21 cellular contexts compared by ENCODE assay signal in the genomic region with DNA sequence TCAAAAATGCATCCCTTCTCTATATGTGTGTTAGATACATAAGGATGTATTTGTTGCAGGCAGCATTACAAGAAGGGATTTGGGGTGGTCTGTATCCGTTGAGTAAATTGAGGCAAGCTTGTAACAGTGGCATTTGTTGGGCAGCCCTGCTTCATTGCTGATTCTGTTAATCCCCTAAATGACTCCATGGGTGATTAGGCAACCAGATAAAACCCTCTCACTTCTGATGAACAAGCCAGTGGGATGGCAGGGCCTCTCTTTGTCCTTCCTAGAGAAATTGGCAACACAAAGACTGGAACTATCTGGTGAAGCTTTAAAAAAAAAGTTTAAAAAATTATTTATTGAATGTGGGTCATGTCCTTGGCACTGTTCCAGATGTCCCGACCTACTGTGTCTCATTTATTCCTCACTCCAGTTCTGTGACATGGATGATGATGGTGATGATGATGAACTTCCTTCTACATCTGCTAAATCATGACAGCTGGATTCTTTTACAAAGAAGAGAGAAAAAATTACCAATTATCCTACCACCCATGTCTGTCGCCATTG. TPM values are rescaled to one million over a fixed set of nuclear protein-coding genes. Genes with fewer than 3 reads are reported as not detected.
A peak's percentile ranks its signal among the peaks of the same experiment; 100 is the strongest.
DNase-seq lines count a peak whose midpoint lies in the region; ATAC-seq and TF ChIP-seq lines count a peak whose summit lies in the region.
"Had no signal": no experiment of that assay in that cellular context is flagged by ENCODE, and none has a peak within 500 bp of the region (broad histone marks: within the 10 kb centered on the region; RNA-seq: fewer than 3 reads in every experiment).

No MANE protein-coding gene starts in this region.

- peak overlapping the region; percentile 2 for H3K27ac ChIP-seq in hepatocyte
- peak overlapping the region; percentile 92 for H3K27ac ChIP-seq in smooth muscle cell (ENCODE audit: low read depth)
- H3K27ac ChIP-seq in MM.1S (ENCODE audit: low read length): no peak overlapping the region
- H3K27ac ChIP-seq in psoas muscle: no peak overlapping the region
- H3K27ac ChIP-seq: epithelial cell of prostate, PC-9 had no signal

- TF ChIP-seq CTCF in hepatocyte (IDR thresholded peaks at IDR 0.05; ENCODE audit: poor library complexity) (no peak), smooth muscle cell (IDR thresholded peaks at IDR 0.05; ENCODE audit: borderline replicate concordance, insufficient read depth, poor library complexity, severe bottlenecking) (no peak), MM.1S (IDR thresholded peaks at IDR 0.05; ENCODE audit: low read length) (no peak), psoas muscle (IDR thresholded peaks at IDR 0.05) (no peak)

- H3K9ac ChIP-seq in smooth muscle cell (ENCODE audit: low read depth) (peak overlapping the region; percentile 76), MM.1S (ENCODE audit: low read length) (no peak overlapping the region)

- peaks cover 54% of the 10 kb centered on the region for H3K36me3 Mint-ChIP-seq in activated T-helper 2 cell treated with anti-CD3 and anti-CD28 coated beads, Interferon-gamma antibody, Interleukin-2, Interleukin-4, amounts not matched to agents 10 μg/mL and 5 μg/mL and 100 μg/mL, durations not matched to agents 14 hours and 24 hours and 36 hours (ENCODE audit: low read depth)
- H3K36me3 Mint-ChIP-seq in T-helper 2 cell treated with Interferon-gamma antibody and Interleukin-4, amounts not matched to agents 5 μg/mL and 100 μg/mL, for 36 hours (ENCODE audit: low read depth): peaks cover 4% of the 10 kb centered on the region
- H3K36me3 Mint-ChIP-seq: memory B cell had no signal

- no peaks in the 10 kb centered on the region for H3K9me3 Mint-ChIP-seq in activated T-helper 2 cell treated with anti-CD3 and anti-CD28 coated beads, Interferon-gamma antibody, Interleukin-2, Interleukin-4, amounts not matched to agents 10 μg/mL and 5 μg/mL and 100 μg/mL, durations not matched to agents 14 hours and 24 hours and 36 hours
- no peaks in the 10 kb centered on the region for H3K9me3 Mint-ChIP-seq in T-helper 2 cell treated with Interferon-gamma antibody and Interleukin-4, amounts not matched to agents 5 μg/mL and 100 μg/mL, for 36 hours
- H3K9me3 Mint-ChIP-seq: activated T-helper 17 cell treated with anti-CD3 and anti-CD28 coated beads, Interleukin-2, amount 50 U/mL, for 72 hours; memory B cell had no signal

- no peaks in the 10 kb centered on the region for H3K9me3 ChIP-seq in hepatocyte (ENCODE audit: low read depth)
- H3K9me3 ChIP-seq in smooth muscle cell (replicated peaks; ENCODE audit: low read depth): no peaks in the 10 kb centered on the region
- no peaks in the 10 kb centered on the region for H3K9me3 ChIP-seq in MM.1S (replicated peaks; ENCODE audit: insufficient read depth, low read length)
- H3K9me3 ChIP-seq in psoas muscle: no peaks in the 10 kb centered on the region
- H3K9me3 ChIP-seq: heart right ventricle, right lobe of liver, tibial nerve had no signal

- H3K36me3 ChIP-seq in H7 (replicated peaks; ENCODE audit: control insufficient read depth, insufficient read depth, low read length): no peaks in the 10 kb centered on the region
- no peaks in the 10 kb centered on the region for H3K36me3 ChIP-seq in hepatocyte (replicated peaks; ENCODE audit: insufficient read depth, low read depth)
- H3K36me3 ChIP-seq in smooth muscle cell (ENCODE audit: low read depth): no peaks in the 10 kb centered on the region
- no peaks in the 10 kb centered on the region for H3K36me3 ChIP-seq in MM.1S (replicated peaks; ENCODE audit: insufficient read depth, low read length)
- no peaks in the 10 kb centered on the region for H3K36me3 ChIP-seq in psoas muscle (ENCODE audit: insufficient read depth in 1 of 2, low read depth in 1 of 2)
- H3K36me3 ChIP-seq: right lobe of liver had no signal

- H3K9me2 ChIP-seq in hepatocyte (replicated peaks; ENCODE audit: insufficient read depth) (no peaks in the 10 kb centered on the region), MM.1S (replicated peaks; ENCODE audit: insufficient read depth, low read length) (no peaks in the 10 kb centered on the region)

- H3K27me3 ChIP-seq in H7 (ENCODE audit: control insufficient read depth, insufficient read depth, low read length): no peaks in the 10 kb centered on the region
- H3K27me3 ChIP-seq in hepatocyte: no peaks in the 10 kb centered on the region
- no peaks in the 10 kb centered on the region for H3K27me3 ChIP-seq in smooth muscle cell (ENCODE audit: low read depth)
- H3K27me3 ChIP-seq in MM.1S (replicated peaks; ENCODE audit: insufficient read depth, low read length): no peaks in the 10 kb centered on the region
- H3K27me3 ChIP-seq in psoas muscle (ENCODE audit: insufficient read depth in 3 of 3, low read length in 2 of 3): no peaks in the 10 kb centered on the region
- H3K27me3 ChIP-seq: heart right ventricle, right lobe of liver, tibial nerve had no signal

- DNase-seq in H7: peak; percentile 24
- no peak for DNase-seq in activated T-helper 2 cell treated with anti-CD3 and anti-CD28 coated beads, Interferon-gamma antibody, Interleukin-2, Interleukin-4, amounts not matched to agents 10 μg/mL and 5 μg/mL and 100 μg/mL, durations not matched to agents 14 hours and 24 hours and 36 hours (ENCODE audit: low spot score)
- no peak for DNase-seq in hepatocyte (ENCODE audit: low spot score)
- no peak for DNase-seq in smooth muscle cell (lab: John Stamatoyannopoulos, UW; ENCODE audit: unreplicated experiment)
- no peak for DNase-seq in MM.1S
- DNase-seq in psoas muscle: no peak
- no peak for DNase-seq in T-helper 2 cell treated with Interferon-gamma antibody and Interleukin-4, amounts not matched to agents 5 μg/mL and 100 μg/mL, for 36 hours (ENCODE audit: low spot score)
- DNase-seq: amniotic stem cell; DMS153; heart right ventricle; islet precursor cell; NCI-H526 treated with DMSO at 0.1 percent for 48 hours; PC-9; right lobe of liver; stimulated activated CD4-positive, alpha-beta T cell treated with anti-CD3 and anti-CD28 coated beads, Interleukin-4, amount 100 ng/mL, for 4 hours had no signal

- no peak overlapping the region for H3K4me3 ChIP-seq in H7 (ENCODE audit: insufficient read depth, low read depth, low read length)
- H3K4me3 ChIP-seq in hepatocyte: no peak overlapping the region
- H3K4me3 ChIP-seq in smooth muscle cell: no peak overlapping the region
- no peak overlapping the region for H3K4me3 ChIP-seq in MM.1S (ENCODE audit: low read length)
- no peak overlapping the region for H3K4me3 ChIP-seq in psoas muscle
- H3K4me3 ChIP-seq: heart right ventricle, PC-9, right lobe of liver, tibial nerve had no signal

- H3K4me2 ChIP-seq in hepatocyte (no peak overlapping the region), smooth muscle cell (peak overlapping the region; percentile 63), MM.1S (ENCODE audit: low read depth, low read length) (no peak overlapping the region)
- H3K4me2 ChIP-seq: PC-9 had no signal

- intact Hi-C loops in activated T-helper 2 cell treated with anti-CD3 and anti-CD28 coated beads, Interferon-gamma antibody, Interleukin-2, Interleukin-4, amounts not matched to agents 10 μg/mL and 5 μg/mL and 100 μg/mL, durations not matched to agents 14 hours and 24 hours and 36 hours (cut with micrococcal nuclease): loop anchor here (2.0 kb wide), 1 partner anchor 32 kb away; no protein-coding TSS in a partner anchor
- intact Hi-C loops in psoas muscle (cut with DNase I): no loop called here

- peaks cover 83% of the 10 kb centered on the region for H3K4me1 Mint-ChIP-seq in activated T-helper 2 cell treated with anti-CD3 and anti-CD28 coated beads, Interferon-gamma antibody, Interleukin-2, Interleukin-4, amounts not matched to agents 10 μg/mL and 5 μg/mL and 100 μg/mL, durations not matched to agents 14 hours and 24 hours and 36 hours (ENCODE audit: low read depth)
- H3K4me1 Mint-ChIP-seq in T-helper 2 cell treated with Interferon-gamma antibody and Interleukin-4, amounts not matched to agents 5 μg/mL and 100 μg/mL, for 36 hours (ENCODE audit: low read depth): peaks cover 21% of the 10 kb centered on the region

- H3F3A ChIP-seq in smooth muscle cell (ENCODE audit: low read depth) (peaks cover 12% of the 10 kb centered on the region), MM.1S (ENCODE audit: insufficient read depth, low read length) (no peaks in the 10 kb centered on the region)

- no peaks in the 10 kb centered on the region for H3K27me3 Mint-ChIP-seq in activated T-helper 2 cell treated with anti-CD3 and anti-CD28 coated beads, Interferon-gamma antibody, Interleukin-2, Interleukin-4, amounts not matched to agents 10 μg/mL and 5 μg/mL and 100 μg/mL, durations not matched to agents 14 hours and 24 hours and 36 hours (ENCODE audit: low read depth)
- H3K27me3 Mint-ChIP-seq in T-helper 2 cell treated with Interferon-gamma antibody and Interleukin-4, amounts not matched to agents 5 μg/mL and 100 μg/mL, for 36 hours (ENCODE audit: low read depth): no peaks in the 10 kb centered on the region
- H3K27me3 Mint-ChIP-seq: memory B cell had no signal

- H4K20me1 ChIP-seq in hepatocyte (ENCODE audit: insufficient read depth, poor library complexity, severe bottlenecking): no peaks in the 10 kb centered on the region
- no peaks in the 10 kb centered on the region for H4K20me1 ChIP-seq in smooth muscle cell (ENCODE audit: low read depth)
- no peaks in the 10 kb centered on the region for H4K20me1 ChIP-seq in MM.1S (ENCODE audit: insufficient read depth, low read length)

- peaks cover 22% of the 10 kb centered on the region for H3K79me2 ChIP-seq in hepatocyte
- H3K79me2 ChIP-seq in smooth muscle cell (ENCODE audit: low read depth): peaks cover 12% of the 10 kb centered on the region
- H3K79me2 ChIP-seq in MM.1S (ENCODE audit: low read length): no peaks in the 10 kb centered on the region

- peak overlapping the region; percentile 46 for H3K27ac Mint-ChIP-seq in activated T-helper 2 cell treated with anti-CD3 and anti-CD28 coated beads, Interferon-gamma antibody, Interleukin-2, Interleukin-4, amounts not matched to agents 10 μg/mL and 5 μg/mL and 100 μg/mL, durations not matched to agents 14 hours and 24 hours and 36 hours
- no peak overlapping the region for H3K27ac Mint-ChIP-seq in T-helper 2 cell treated with Interferon-gamma antibody and Interleukin-4, amounts not matched to agents 5 μg/mL and 100 μg/mL, for 36 hours
- H3K27ac Mint-ChIP-seq: activated T-helper 17 cell treated with anti-CD3 and anti-CD28 coated beads, Interleukin-2, amount 50 U/mL, for 72 hours had no signal

- 63% methylated on average over 3 of the region's 3 CpGs for WGBS in hepatocyte (ENCODE audit: low lambda C conversion rate, missing lambda C conversion rate)
- WGBS in smooth muscle cell (ENCODE audit: low lambda C conversion rate): 49% methylated on average over 3 of the region's 3 CpGs
- 56 to 60% (median 58%) methylated on average over 3 of the region's 3 CpGs for WGBS in psoas muscle, 3 donors

- ATAC-seq in psoas muscle (no peak), HG03442 (IDR thresholded peaks at IDR 0.05; ENCODE audit: unreplicated experiment) (no peak)
- ATAC-seq: heart right ventricle had no signal

- H3K4me1 ChIP-seq in hepatocyte (ENCODE audit: insufficient read depth): peaks cover 24% of the 10 kb centered on the region
- peaks cover 42% of the 10 kb centered on the region for H3K4me1 ChIP-seq in smooth muscle cell (ENCODE audit: low read depth)
- peaks cover 10% of the 10 kb centered on the region for H3K4me1 ChIP-seq in MM.1S (ENCODE audit: low read length)
- H3K4me1 ChIP-seq in psoas muscle: no peaks in the 10 kb centered on the region
- H3K4me1 ChIP-seq: right lobe of liver had no signal

- H2AFZ ChIP-seq in hepatocyte: no peak overlapping the region
- H2AFZ ChIP-seq in smooth muscle cell (ENCODE audit: low read depth): no peak overlapping the region
- H2AFZ ChIP-seq in MM.1S (ENCODE audit: low read length): no peak overlapping the region
- H2AFZ ChIP-seq: PC-9 had no signal

- no peak overlapping the region for H3K4me3 Mint-ChIP-seq in activated T-helper 2 cell treated with anti-CD3 and anti-CD28 coated beads, Interferon-gamma antibody, Interleukin-2, Interleukin-4, amounts not matched to agents 10 μg/mL and 5 μg/mL and 100 μg/mL, durations not matched to agents 14 hours and 24 hours and 36 hours (ENCODE audit: low read depth)
- no peak overlapping the region for H3K4me3 Mint-ChIP-seq in T-helper 2 cell treated with Interferon-gamma antibody and Interleukin-4, amounts not matched to agents 5 μg/mL and 100 μg/mL, for 36 hours
- H3K4me3 Mint-ChIP-seq: activated T-helper 17 cell treated with anti-CD3 and anti-CD28 coated beads, Interleukin-2, amount 50 U/mL, for 72 hours; CD14-positive monocyte; memory B cell had no signal

RNA-seq across cellular contexts. Expression of a gene that starts 30.8 kb away (rescaled TPM):
- 89.1 and 92.4 TPM in 2 replicates for total RNA-seq in H7 (2014; rRNA removed; shearing (Covaris generic))
- total RNA-seq in activated T-helper 2 cell treated with anti-CD3 and anti-CD28 coated beads, Interferon-gamma antibody, Interleukin-2, Interleukin-4, amounts not matched to agents 10 μg/mL and 5 μg/mL and 100 μg/mL, durations not matched to agents 14 hours and 24 hours and 36 hours: 59.9 and 61.7 TPM in 2 replicates
- 60.2 and 79.2 TPM in 2 replicates for total RNA-seq in hepatocyte
- polyA plus RNA-seq in hepatocyte: 61.0 and 74.6 TPM in 2 replicates
- total RNA-seq in smooth muscle cell: 70.4 and 96.1 TPM in 2 replicates
- polyA plus RNA-seq in smooth muscle cell: 53.2 and 58.4 TPM in 2 replicates
- total RNA-seq in psoas muscle: 1 to 10 TPM; 2.4 to 6.9 (median 5.9) TPM
- 1 to 10 TPM in 1 of 3 donors, under 1 TPM in 2; 0.67 to 1.4 (median 0.77) TPM for polyA plus RNA-seq in psoas muscle

Comparison
In these comparisons a context has a peak if more than half of its experiments do, and no peak if none do; other contexts are left out.
1. H3K27ac ChIP-seq: peak in hepatocyte (single experiment) and smooth muscle cell (single experiment); none in MM.1S (single experiment) and psoas muscle (single experiment).